In the genomic region with DNA sequence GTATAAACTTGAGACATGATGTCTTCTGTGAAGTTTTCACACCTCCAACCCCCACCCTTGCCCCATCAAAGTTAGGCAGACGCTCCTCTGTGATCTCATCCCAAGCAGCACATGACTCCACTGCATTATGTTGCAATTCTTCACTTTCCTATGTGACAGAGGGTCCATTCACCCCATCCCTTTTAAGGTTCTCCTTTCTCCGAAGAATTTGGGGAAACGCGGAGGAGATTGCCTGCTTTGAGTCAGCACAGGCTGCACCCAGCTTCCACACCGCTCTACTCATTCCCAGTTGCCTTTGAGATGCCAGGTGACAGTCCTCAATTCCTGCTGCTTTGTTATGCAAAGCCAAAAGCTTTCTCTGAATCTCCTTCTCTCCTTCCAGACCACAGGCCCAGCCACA, we compare ENCODE assay signal across 1 cellular context.
TF ChIP-seq lines count a peak whose summit lies in the region.

No MANE protein-coding gene starts in this region.

TF ChIP-seq in H1, 55 proteins besides CTCF, POLR2A, EP300 and RAD21:
- no peak; the same call in 1 of the 2 replicates for TF ChIP-seq CEBPB (IDR thresholded peaks at IDR 0.05; ENCODE audit: low read depth, low read length)
- TF ChIP-seq TEAD4 (IDR thresholded peaks at IDR 0.05; ENCODE audit: low read depth, low read length) = peak; percentile 30; the same call in 1 of the 2 replicates
- no peak for TF ChIP-seq MAFK (IDR thresholded peaks at IDR 0.05; ENCODE audit: low read depth, low read length)
- TF ChIP-seq KDM4A (IDR thresholded peaks at IDR 0.05; ENCODE audit: low read depth, low read length, severe bottlenecking) = no peak
- peak; percentile 27 for TF ChIP-seq ASH2L (IDR thresholded peaks at IDR 0.05; ENCODE audit: low read length)
- TF ChIP-seq POU5F1 (IDR thresholded peaks at IDR 0.05; ENCODE audit: low read depth, low read length) = peak; percentile 86
- TF ChIP-seq TAF1 (IDR thresholded peaks at IDR 0.05; ENCODE audit: low read depth, low read length) = no peak
TF ChIP-seq in H1: peak in this region for 3.
